ENCODE assay signal across 8 cellular contexts in genomic region chr7:128869944-128870285, GRCh38. TPM values are rescaled to one million over a fixed set of nuclear protein-coding genes. Genes with fewer than 3 reads are reported as not detected.
A peak's percentile ranks its signal among the peaks of the same experiment; 100 is the strongest.
DNase-seq lines count a peak whose midpoint lies in the region; ATAC-seq and TF ChIP-seq lines count a peak whose summit lies in the region.

No MANE protein-coding gene starts in this region.

- no peaks in the 10 kb centered on the region for H3K9me3 Mint-ChIP-seq in activated CD4-positive, alpha-beta T cell treated with anti-CD3 and anti-CD28 coated beads for 36 hours (ENCODE audit: low read depth)
- H3K9me3 Mint-ChIP-seq in WTC11, result no peaks in the 10 kb centered on the region

- DNase-seq in activated CD4-positive, alpha-beta T cell treated with anti-CD3 and anti-CD28 coated beads for 36 hours, result peak; percentile 48
- no peak for DNase-seq in activated CD4-positive, alpha-beta T cell treated with anti-CD3 and anti-CD28 coated beads for 1 hour
- DNase-seq in WTC11 (ENCODE audit: low spot score), result no peak
- DNase-seq in left cardiac atrium, result no peak
- DNase-seq in stimulated activated CD8-positive, alpha-beta memory T cell treated with anti-CD3 and anti-CD28 coated beads, Interleukin-4, amount 100 ng/mL, for 48 hours, result peak; percentile 38
- DNase-seq in dedifferentiated amniotic fluid mesenchymal stem cell (ENCODE audit: extremely low spot score), result no peak
- no peak for DNase-seq in OCI-M1 (lab: John Stamatoyannopoulos, UW)

- H3K36me3 Mint-ChIP-seq in activated CD4-positive, alpha-beta T cell treated with anti-CD3 and anti-CD28 coated beads for 36 hours (ENCODE audit: low read depth), result peaks cover 8% of the 10 kb centered on the region
- peaks cover 9% of the 10 kb centered on the region for H3K36me3 Mint-ChIP-seq in WTC11

- ATAC-seq in activated CD4-positive, alpha-beta T cell treated with anti-CD3 and anti-CD28 coated beads for 36 hours, result peak; percentile 47
- ATAC-seq in WTC11, result peak; percentile 17
- ATAC-seq in left cardiac atrium, result peak; percentile 2 to 9
- no peak for ATAC-seq in GM18873 (IDR thresholded peaks at IDR 0.05; ENCODE audit: low FRiP score, unreplicated experiment)

- H3K4me1 Mint-ChIP-seq in activated CD4-positive, alpha-beta T cell treated with anti-CD3 and anti-CD28 coated beads for 36 hours, result peaks cover 9% of the 10 kb centered on the region
- peaks cover 20% of the 10 kb centered on the region for H3K4me1 Mint-ChIP-seq in WTC11

- CTCF ChIA-PET in activated CD4-positive, alpha-beta T cell treated with anti-CD3 and anti-CD28 coated beads for 36 hours (lab: Charles Lee), result interaction anchor here (0.7 to 2.1 kb wide), 6 partner anchors 12 to 409 kb away, joined by 3 to 6 read pairs (median 3); no protein-coding TSS in a partner anchor
- CTCF ChIA-PET in WTC11 (lab: Charles Lee), result interaction anchor here (0.6 to 4.5 kb wide), 7 partner anchors 10 to 509 kb away, joined by 3 to 44 read pairs (median 8); no protein-coding TSS in a partner anchor

- H3K27ac Mint-ChIP-seq in activated CD4-positive, alpha-beta T cell treated with anti-CD3 and anti-CD28 coated beads for 36 hours, result no peak overlapping the region
- no peak overlapping the region for H3K27ac Mint-ChIP-seq in WTC11

- peaks cover 2% of the 10 kb centered on the region for H3K27me3 Mint-ChIP-seq in activated CD4-positive, alpha-beta T cell treated with anti-CD3 and anti-CD28 coated beads for 36 hours
- H3K27me3 Mint-ChIP-seq in WTC11 (ENCODE audit: low read depth), result peaks cover 49% of the 10 kb centered on the region

- H3K4me3 Mint-ChIP-seq in activated CD4-positive, alpha-beta T cell treated with anti-CD3 and anti-CD28 coated beads for 36 hours, result peak overlapping the region; percentile 44
- H3K4me3 Mint-ChIP-seq in WTC11, result peak overlapping the region; percentile 70

- no peak for TF ChIP-seq CTCF in WTC11 (IDR thresholded peaks at IDR 0.05)

- POLR2A ChIA-PET in activated CD4-positive, alpha-beta T cell treated with anti-CD3 and anti-CD28 coated beads for 36 hours (lab: Charles Lee), result no interaction called here
- POLR2A ChIA-PET in WTC11 (lab: Charles Lee), result no interaction called here

- intact Hi-C loops in activated CD4-positive, alpha-beta T cell treated with anti-CD3 and anti-CD28 coated beads for 36 hours (cut with DNase I, micrococcal nuclease), result loop anchor here (1.0 to 10.0 kb wide), 3 partner anchors 75 to 335 kb away; partner anchors contain the start of gene CCDC136 (in 2 of the 2)
- intact Hi-C loops in left cardiac atrium (cut with DNase I), result no loop called here

TF ChIP-seq in WTC11, 78 proteins besides CTCF, POLR2A, EP300 and RAD21:
- TF ChIP-seq ZNF138 (CRISPR knock-in tag; conservative IDR thresholded peaks at IDR 0.05) (no peak), PRDM15 (CRISPR knock-in tag; IDR thresholded peaks at IDR 0.05) (peak; percentile 5; the same call in 1 of the 2 replicates)

RNA-seq across cellular contexts. Expression of gene ATP6V1F, which starts 7.3 kb away (rescaled TPM):
- 100 to 1,000 TPM; 109 to 159 TPM for total RNA-seq in activated CD4-positive, alpha-beta T cell treated with anti-CD3 and anti-CD28 coated beads for 36 hours
- total RNA-seq in WTC11 (2021) (117 to 121 TPM (median 120 TPM) in 3 replicates), left cardiac atrium (100 to 1,000 TPM; 117 to 119 TPM)

RNA-seq across cellular contexts. Expression of gene FLNC, which starts 39.7 kb away (rescaled TPM):
- under 1 TPM; 0.09 to 0.18 TPM for total RNA-seq in activated CD4-positive, alpha-beta T cell treated with anti-CD3 and anti-CD28 coated beads for 36 hours
- total RNA-seq in WTC11 (2021) (6.3 to 8.0 TPM (median 6.8 TPM) in 3 replicates), left cardiac atrium (100 to 1,000 TPM; 226 to 257 TPM)

RNA-seq across cellular contexts. Expression of gene KCP, which starts 40.6 kb away (rescaled TPM):
- not detected for total RNA-seq in activated CD4-positive, alpha-beta T cell treated with anti-CD3 and anti-CD28 coated beads for 36 hours
- 2.5 to 2.9 TPM (median 2.7 TPM) in 3 replicates for total RNA-seq in WTC11 (2021)
- under 1 TPM; 0.31 to 0.50 TPM for total RNA-seq in left cardiac atrium

Comparison
In these comparisons a context has a peak if more than half of its experiments do, and no peak if none do; other contexts are left out.
1. DNase-seq: peak in activated CD4-positive, alpha-beta T cell treated with anti-CD3 and anti-CD28 coated beads for 36 hours (single experiment) and stimulated activated CD8-positive, alpha-beta memory T cell treated with anti-CD3 and anti-CD28 coated beads, Interleukin-4, amount 100 ng/mL, for 48 hours (single experiment); none in activated CD4-positive, alpha-beta T cell treated with anti-CD3 and anti-CD28 coated beads for 1 hour (single experiment), WTC11 (single experiment), left cardiac atrium (single experiment), dedifferentiated amniotic fluid mesenchymal stem cell (single experiment) and OCI-M1 (single experiment).
2. RNA of gene FLNC, which starts 39.7 kb away (total RNA-seq): 226 to 257 TPM in left cardiac atrium; 6.3 to 8.0 TPM in WTC11 and 0.09 to 0.18 TPM in activated CD4-positive, alpha-beta T cell treated with anti-CD3 and anti-CD28 coated beads for 36 hours; every median in the first group is over 10 times any median in the second.
3. intact Hi-C loops: an anchor here in activated CD4-positive, alpha-beta T cell treated with anti-CD3 and anti-CD28 coated beads for 36 hours (1.0 to 10.0 kb wide); none called in left cardiac atrium.